In the genomic region with DNA sequence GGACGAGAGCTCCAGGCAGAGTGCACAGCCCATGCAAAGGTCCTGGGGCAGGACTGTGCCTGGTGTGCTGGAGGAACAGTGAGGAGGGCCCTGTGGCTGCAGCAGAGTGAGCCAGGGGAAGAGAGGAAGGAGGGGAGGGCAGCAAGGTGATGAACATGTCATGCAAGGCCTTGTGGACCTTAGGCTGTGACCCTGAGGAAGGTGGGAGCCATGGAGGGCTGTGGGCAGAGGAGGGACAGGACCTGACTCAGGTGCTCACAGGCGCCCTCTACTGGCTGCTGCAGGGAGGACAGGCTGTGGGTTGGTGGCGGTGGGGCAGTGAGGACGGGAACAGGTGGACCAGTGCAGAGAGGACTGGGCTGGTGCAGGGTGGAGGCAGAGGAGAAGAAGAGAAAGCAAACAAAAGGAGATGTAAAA, we compare ENCODE assay signal across 8 cellular contexts.
DNase-seq lines count a peak whose midpoint lies in the region; ATAC-seq and TF ChIP-seq lines count a peak whose summit lies in the region.

No MANE protein-coding gene starts in this region.

- DNase-seq in AG09309 (ENCODE audit: low read depth) = no peak
- peak; percentile 64 for DNase-seq in activated T-cell treated with anti-CD3 and anti-CD28 coated beads, Interleukin-2, amount 50 U/mL, for 1 hour
- DNase-seq in iPS-NIHi7 (ENCODE audit: extremely low spot score) = peak; percentile 57
- DNase-seq in stimulated activated CD8-positive, alpha-beta memory T cell treated with anti-CD3 and anti-CD28 coated beads, Interleukin-4, amount 100 ng/mL, for 1 hour (ENCODE audit: low read depth in 2 of 2, low spot score in 1 of 2) = peak; percentile 13 to 22
- no peak for DNase-seq in NCI-H146 treated with DMSO at 0.1 percent for 48 hours (lab: John Stamatoyannopoulos, UW; ENCODE audit: unreplicated experiment)
- DNase-seq in NCI-H526 treated with DMSO at 0.1 percent for 48 hours (lab: John Stamatoyannopoulos, UW) = no peak

- H3K79me2 ChIP-seq in KMS-11 (ENCODE audit: insufficient read depth, low read depth) = no peaks in the 10 kb centered on the region

- peak; percentile 55 for TF ChIP-seq CTCF in AG09309 (IDR thresholded peaks at IDR 0.05; ENCODE audit: control insufficient read depth, insufficient read depth, low read depth, low read length, missing control alignments)
- TF ChIP-seq CTCF in KMS-11 (conservative IDR thresholded peaks at IDR 0.05; ENCODE audit: low read depth, low read length) = peak; percentile 62

- H3K4me1 ChIP-seq in KMS-11 (ENCODE audit: low read depth, poor library complexity, severe bottlenecking) = no peaks in the 10 kb centered on the region

- no peak overlapping the region for H2AFZ ChIP-seq in KMS-11 (ENCODE audit: low read depth)

- H3K27me3 ChIP-seq in KMS-11 (ENCODE audit: insufficient read depth, low read depth) = no peaks in the 10 kb centered on the region; the same call in 1 of the 2 replicates

- no peaks in the 10 kb centered on the region for H4K20me1 ChIP-seq in KMS-11 (ENCODE audit: insufficient read depth)

- H3K36me3 ChIP-seq in KMS-11 (ENCODE audit: insufficient read depth) = no peaks in the 10 kb centered on the region

- H3K27ac ChIP-seq in KMS-11 = no peak overlapping the region

- no peak overlapping the region for H3K4me2 ChIP-seq in KMS-11

- ATAC-seq in HG03469 (IDR thresholded peaks at IDR 0.05; ENCODE audit: unreplicated experiment) = no peak

- no peak overlapping the region for H3K9ac ChIP-seq in KMS-11

- H3K4me3 ChIP-seq in AG09309 (ENCODE audit: control insufficient read depth, low read depth, low read length) (no peak overlapping the region), KMS-11 (IDR thresholded peaks at IDR 0.05; ENCODE audit: insufficient read depth, low read depth, low read length) (no peak overlapping the region)

Comparison
In these comparisons a context has a peak if more than half of its experiments do, and no peak if none do; other contexts are left out.
1. DNase-seq: peak in activated T-cell treated with anti-CD3 and anti-CD28 coated beads, Interleukin-2, amount 50 U/mL, for 1 hour (single experiment), iPS-NIHi7 (single experiment) and stimulated activated CD8-positive, alpha-beta memory T cell treated with anti-CD3 and anti-CD28 coated beads, Interleukin-4, amount 100 ng/mL, for 1 hour (2 of 2); none in AG09309 (single experiment), NCI-H146 treated with DMSO at 0.1 percent for 48 hours (single experiment) and NCI-H526 treated with DMSO at 0.1 percent for 48 hours (single experiment).